In the genomic region with DNA sequence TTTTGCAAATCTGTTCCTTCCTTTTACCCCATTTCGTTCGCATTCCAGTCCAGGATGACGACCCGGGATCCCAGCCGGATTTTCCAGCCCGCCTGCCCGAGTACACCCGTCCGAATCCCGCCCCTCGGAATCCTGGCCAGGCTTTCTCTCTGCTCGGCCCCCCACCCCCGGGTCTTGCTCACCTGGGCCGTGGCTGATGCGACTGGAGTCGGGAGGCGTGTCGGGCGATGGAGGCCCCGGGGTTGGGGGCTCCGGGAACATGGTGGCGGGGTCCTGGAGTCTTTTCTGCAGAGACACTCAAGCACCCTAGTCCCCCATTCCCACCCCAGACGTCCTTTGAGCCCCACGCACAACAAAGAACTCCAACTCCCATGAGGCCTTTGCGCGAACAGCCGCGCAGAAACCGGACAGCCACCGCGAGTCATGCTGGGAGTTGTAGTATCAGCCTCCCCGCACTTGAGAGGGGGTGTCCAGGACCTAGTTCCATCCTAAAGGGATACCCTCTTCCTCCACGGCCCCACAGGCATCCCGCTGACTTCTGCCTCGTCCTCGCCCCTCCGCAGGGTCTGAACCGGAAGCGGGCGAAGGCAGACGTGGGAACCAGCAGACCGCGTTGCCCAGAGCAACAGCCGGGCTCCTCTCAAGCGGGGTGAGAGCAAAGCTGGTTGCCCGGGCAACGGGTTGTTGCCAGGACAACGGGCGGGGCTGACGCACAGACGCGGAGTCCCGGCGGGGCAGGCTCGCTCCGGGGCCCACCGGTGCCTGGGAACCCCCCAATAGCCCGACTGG, we compare ENCODE assay signal across 8 cellular contexts. TPM values are rescaled to one million over a fixed set of nuclear protein-coding genes. Genes with fewer than 3 reads are reported as not detected.
A peak's percentile ranks its signal among the peaks of the same experiment; 100 is the strongest.
DNase-seq lines count a peak whose midpoint lies in the region; ATAC-seq and TF ChIP-seq lines count a peak whose summit lies in the region.

No MANE protein-coding gene starts in this region.

- 4% methylated on average over 57 of the region's 58 CpGs for WGBS in prostate gland

- intact Hi-C loops in prostate gland (cut with DNase I) = no loop called here

- H3K27me3 ChIP-seq in skeletal muscle satellite cell (ENCODE audit: control insufficient read depth, insufficient read depth, low read length) = peaks cover 65% of the 10 kb centered on the region
- H3K27me3 ChIP-seq in prostate gland (replicated peaks; ENCODE audit: insufficient read depth) = peaks cover 40% of the 10 kb centered on the region

- H3K36me3 ChIP-seq in skeletal muscle satellite cell (ENCODE audit: insufficient read depth, low read length) (no peaks in the 10 kb centered on the region), prostate gland (no peaks in the 10 kb centered on the region)

- peak; percentile 68 for ATAC-seq in HG02571 (IDR thresholded peaks at IDR 0.05; ENCODE audit: unreplicated experiment)

- no peak for TF ChIP-seq POLR2A in prostate gland (IDR thresholded peaks at IDR 0.05)

- H3K4me1 ChIP-seq in skeletal muscle satellite cell (ENCODE audit: control insufficient read depth, insufficient read depth, low read length) (peaks cover 10% of the 10 kb centered on the region), prostate gland (replicated peaks) (no peaks in the 10 kb centered on the region)

- H3K9me3 ChIP-seq in skeletal muscle satellite cell (replicated peaks; ENCODE audit: low read length) = no peaks in the 10 kb centered on the region
- no peaks in the 10 kb centered on the region for H3K9me3 ChIP-seq in prostate gland

- no peak for TF ChIP-seq CTCF in prostate gland (IDR thresholded peaks at IDR 0.05)

- peak; percentile 85 for DNase-seq in ELR (ENCODE audit: low read depth)
- peak; percentile 80 for DNase-seq in NCI-H1436 treated with DMSO at 0.1 percent for 48 hours (lab: John Stamatoyannopoulos, UW)
- DNase-seq in T-helper 2 cell = peak; percentile 85 to 95 (median 93)
- peak; percentile 18 to 88 (median 76) for DNase-seq in hypothalamus (lab: John Stamatoyannopoulos, UW)
- DNase-seq in prostate gland (ENCODE audit: low spot score) = no peak

- peak overlapping the region; percentile 56 for H3K4me3 ChIP-seq in skeletal muscle satellite cell (ENCODE audit: low read length)
- H3K4me3 ChIP-seq in prostate gland = peak overlapping the region in 1 of 2 donors; percentile 15

- H3K9ac ChIP-seq in skeletal muscle satellite cell (ENCODE audit: low read depth, low read length) = no peak overlapping the region

- H3K27ac ChIP-seq in angular gyrus (ENCODE audit: low read depth, low read length) = peak overlapping the region; percentile 77
- no peak overlapping the region for H3K27ac ChIP-seq in prostate gland

- peak overlapping the region; percentile 76 for H3K4me2 ChIP-seq in skeletal muscle satellite cell (ENCODE audit: low read length)

RNA-seq across cellular contexts. Expression of a gene that starts 1.1 kb away (rescaled TPM):
- 0.76 TPM in 1 of 2 replicates, not detected in the other for total RNA-seq in skeletal muscle satellite cell (2012; rRNA removed)
- total RNA-seq in prostate gland = 1 to 10 TPM in 1 of 2 donors, not detected in 1; 4.3 TPM

RNA-seq across cellular contexts. Expression of a gene that starts 12.6 kb away (rescaled TPM):
- total RNA-seq in skeletal muscle satellite cell (2012; rRNA removed) = 0.66 and 0.76 TPM in 2 replicates
- total RNA-seq in prostate gland = 10 to 100 TPM in 1 of 2 donors, under 1 TPM in 1; 0.55 to 16.1 TPM

RNA-seq across cellular contexts. Expression of a gene that starts 21.4 kb away (rescaled TPM):
- total RNA-seq in skeletal muscle satellite cell (2012; rRNA removed) = not detected in 2 replicates
- 10 to 100 TPM in 1 of 2 donors, not detected in 1; 12.4 TPM for total RNA-seq in prostate gland

RNA-seq across cellular contexts. Expression of a gene that starts 30.0 kb away (rescaled TPM):
- 2.0 and 17.3 TPM in 2 replicates for total RNA-seq in skeletal muscle satellite cell (2012; rRNA removed)
- 10 to 100 TPM in 1 of 2 donors, 1 to 10 TPM in 1; 8.5 to 87.9 TPM for total RNA-seq in prostate gland

RNA-seq across cellular contexts. Expression of a gene that starts 30.3 kb away (rescaled TPM):
- total RNA-seq in skeletal muscle satellite cell (2012; rRNA removed) = 3.3 and 3.9 TPM in 2 replicates
- 1 to 10 TPM in 1 of 2 donors, not detected in 1; 4.0 TPM for total RNA-seq in prostate gland
